ENCODE assay signal across 8 cellular contexts in genomic region chr16:74700206-74701040, GRCh38. TPM values are rescaled to one million over a fixed set of nuclear protein-coding genes. Genes with fewer than 3 reads are reported as not detected.
DNase-seq lines count a peak whose midpoint lies in the region; ATAC-seq and TF ChIP-seq lines count a peak whose summit lies in the region.

MLKL (minus strand) TSS chr16:74700862; CDS start chr16:74695757, 5,105 bp downstream.

- intact Hi-C loops in left lung (cut with DNase I), result no loop called here

- H3K79me2 ChIP-seq in DOHH2 (ENCODE audit: control insufficient read depth, low read length), result no peaks in the 10 kb centered on the region
- no peaks in the 10 kb centered on the region for H3K79me2 ChIP-seq in Karpas-422 (ENCODE audit: low read length)

- H3K4me2 ChIP-seq in DOHH2 (ENCODE audit: low read length) (peak within 1 kb of the TSS; percentile 73), Karpas-422 (ENCODE audit: low read depth, low read length, poor library complexity, severe bottlenecking) (peak within 1 kb of the TSS; percentile 84)

- H2AFZ ChIP-seq in Karpas-422 (ENCODE audit: low read length), result peak within 1 kb of the TSS; percentile 98

- H3K4me1 Mint-ChIP-seq in WTC11, result peaks cover 21% of the 10 kb centered on the region

- POLR2A ChIA-PET in WTC11 (lab: Charles Lee), result interaction anchor here (1.4 kb wide), 1 partner anchor 34 kb away, joined by 4 read pairs; the partner anchor contains the start of gene RFWD3

- peak; percentile 24 for TF ChIP-seq CTCF in DOHH2 (IDR thresholded peaks at IDR 0.05; ENCODE audit: low read depth, low read length, poor library complexity, severe bottlenecking)
- no peak for TF ChIP-seq CTCF in WTC11 (IDR thresholded peaks at IDR 0.05)
- TF ChIP-seq CTCF in cardiac fibroblast (IDR thresholded peaks at IDR 0.05; ENCODE audit: low read depth, low read length), result no peak
- no peak for TF ChIP-seq CTCF in left lung (IDR thresholded peaks at IDR 0.05)

- H3K27me3 Mint-ChIP-seq in WTC11 (ENCODE audit: low read depth), result peaks cover 38% of the 10 kb centered on the region

- DNase-seq in Karpas-422 (peak; percentile 52), WTC11 (ENCODE audit: low spot score) (peak; percentile 57), cardiac fibroblast (ENCODE audit: low read depth in 2 of 2) (peak; percentile 60 to 64), left lung (peak; percentile 77 to 92)
- peak; percentile 22 to 37 (median 33) for DNase-seq in stimulated activated CD4-positive, alpha-beta T cell treated with anti-CD3 and anti-CD28 coated beads, TNF-alpha, amount 100 ng/mL, for 1 hour (ENCODE audit: low read depth in 3 of 3, low spot score in 1 of 3)

- no peaks in the 10 kb centered on the region for H3K9me3 Mint-ChIP-seq in WTC11

- peak within 1 kb of the TSS; percentile 57 for H3K9ac ChIP-seq in Karpas-422 (ENCODE audit: low read length)

- H3K4me1 ChIP-seq in DOHH2 (ENCODE audit: control insufficient read depth, low read length) (peaks cover 45% of the 10 kb centered on the region), Karpas-422 (ENCODE audit: low read length) (peaks cover 51% of the 10 kb centered on the region), left lung (peaks cover 10 to 68% of the 10 kb centered on the region in 2 donors)

- H4K20me1 ChIP-seq in DOHH2 (ENCODE audit: control insufficient read depth, insufficient read depth, low read depth, low read length), result no peaks in the 10 kb centered on the region
- H4K20me1 ChIP-seq in Karpas-422 (ENCODE audit: insufficient read depth, low read depth, low read length), result no peaks in the 10 kb centered on the region

- H3F3A ChIP-seq in DOHH2 (ENCODE audit: control insufficient read depth, insufficient read depth), result peaks cover 6% of the 10 kb centered on the region; the same call in 1 of the 2 replicates

- H3K9me2 ChIP-seq in DOHH2 (replicated peaks; ENCODE audit: control insufficient read depth, low read length) (no peaks in the 10 kb centered on the region), Karpas-422 (replicated peaks; ENCODE audit: insufficient read depth, low read length) (no peaks in the 10 kb centered on the region)

- H3K27ac Mint-ChIP-seq in WTC11, result peak within 1 kb of the TSS; percentile 88

- H3K4me3 Mint-ChIP-seq in WTC11, result peak within 1 kb of the TSS; percentile 91

- H3K36me3 ChIP-seq in DOHH2 (ENCODE audit: control insufficient read depth, low read length) (no peaks in the 10 kb centered on the region), Karpas-422 (ENCODE audit: insufficient read depth, low read length) (no peaks in the 10 kb centered on the region), left lung (peaks cover 0 to 12% of the 10 kb centered on the region in 2 donors)

- no peaks in the 10 kb centered on the region for H3K9me3 ChIP-seq in DOHH2 (ENCODE audit: control insufficient read depth, insufficient read depth, low read length)
- no peaks in the 10 kb centered on the region for H3K9me3 ChIP-seq in Karpas-422 (ENCODE audit: low read length)
- H3K9me3 ChIP-seq in left lung, result no peaks in the 10 kb centered on the region

- peak; percentile 44 for ATAC-seq in GM21526 (IDR thresholded peaks at IDR 0.05; ENCODE audit: low FRiP score, unreplicated experiment)
- ATAC-seq in WTC11, result peak; percentile 74
- peak; percentile 80 for ATAC-seq in left lung
- ATAC-seq in HG02970 (IDR thresholded peaks at IDR 0.05; ENCODE audit: low FRiP score, unreplicated experiment), result no peak

- peaks cover 3% of the 10 kb centered on the region; the same call in 1 of the 2 replicates for H3K36me3 Mint-ChIP-seq in WTC11

- CTCF ChIA-PET in WTC11 (lab: Charles Lee), result interaction anchor here (0.6 to 3.2 kb wide), 10 partner anchors 10 to 164 kb away, joined by 3 to 26 read pairs (median 6); partner anchors contain the start of gene RFWD3

- H3K27me3 ChIP-seq in DOHH2 (ENCODE audit: control insufficient read depth, low read length) (peaks cover 36% of the 10 kb centered on the region), Karpas-422 (ENCODE audit: low read length) (peaks cover 2% of the 10 kb centered on the region; the same call in 1 of the 2 replicates), left lung (no peaks in the 10 kb centered on the region)

- peak within 1 kb of the TSS; percentile 49 for H3K4me3 ChIP-seq in DOHH2 (ENCODE audit: low read length)
- peak within 1 kb of the TSS; percentile 63 for H3K4me3 ChIP-seq in Karpas-422 (ENCODE audit: low read length)
- H3K4me3 ChIP-seq in cardiac fibroblast (replicated peaks in 1 of 2; ENCODE audit: low read depth in 2 of 2, low read length in 2 of 2), result peak within 1 kb of the TSS; percentile 92
- peak within 1 kb of the TSS; percentile 61 to 72 for H3K4me3 ChIP-seq in left lung

- H3K27ac ChIP-seq in DOHH2 (ENCODE audit: low read depth, low read length) (no peak within 1 kb of the TSS), Karpas-422 (ENCODE audit: low read length) (no peak within 1 kb of the TSS), left lung (peak within 1 kb of the TSS; percentile 86 to 95)

TF ChIP-seq in WTC11, 78 proteins besides CTCF, POLR2A, EP300 and RAD21 (continues in another document):
- TF ChIP-seq HMGXB4 (CRISPR knock-in tag; IDR thresholded peaks at IDR 0.05) (peak; percentile 83; the same call in 1 of the 2 replicates), AR (CRISPR knock-in tag; IDR thresholded peaks at IDR 0.05) (no peak), TP53 (CRISPR knock-in tag; IDR thresholded peaks at IDR 0.05) (0 out of 2 replicates have a peak, but pooled peaks have one; percentile 32), NR2C2 (CRISPR knock-in tag; IDR thresholded peaks at IDR 0.05) (peak; percentile 51; the same call in 1 of the 2 replicates), MYBL2 (CRISPR knock-in tag; IDR thresholded peaks at IDR 0.05) (peak; percentile 75; the same call in 1 of the 2 replicates), SMAD3 (CRISPR knock-in tag; IDR thresholded peaks at IDR 0.05; ENCODE audit: borderline replicate concordance) (no peak), CREB1 (CRISPR knock-in tag; IDR thresholded peaks at IDR 0.05) (peak; percentile 63; the same call in 1 of the 2 replicates), SP1 (CRISPR knock-in tag; conservative IDR thresholded peaks at IDR 0.05) (peak; percentile 22; the same call in 1 of the 2 replicates)

RNA-seq across cellular contexts. Expression of gene MLKL, which starts in this region (rescaled TPM):
- 2.2 and 4.7 TPM in 2 replicates for total RNA-seq in Karpas-422 (2014; rRNA removed; shearing (Covaris generic); ENCODE audit: low replicate concordance)
- total RNA-seq in WTC11 (2021) (4.3 to 5.0 TPM (median 4.4 TPM) in 3 replicates), left lung (10 to 100 TPM; 17.9 to 40.5 TPM)

Comparison
In these comparisons a context has a peak if more than half of its experiments do, and no peak if none do; other contexts are left out.
1. H3K27ac ChIP-seq: peak in left lung (2 of 2); none in DOHH2 (single experiment) and Karpas-422 (single experiment).
2. DNase-seq: peak in every context shown above with its lines; median percentile 84 in left lung; 62 in cardiac fibroblast; 57 in WTC11; 52 in Karpas-422; 33 in stimulated activated CD4-positive, alpha-beta T cell treated with anti-CD3 and anti-CD28 coated beads, TNF-alpha, amount 100 ng/mL, for 1 hour.
3. Peak in every context shown above with its lines, with median percentiles within 50 percentile points of each other: H3K4me3 ChIP-seq.